ENCODE assay signal across 9 cellular contexts in genomic region chr5:178231736-178232123, GRCh38. TPM values are rescaled to one million over a fixed set of nuclear protein-coding genes. Genes with fewer than 3 reads are reported as not detected.
DNase-seq lines count a peak whose midpoint lies in the region; ATAC-seq, FAIRE-seq and TF ChIP-seq lines count a peak whose summit lies in the region.
"Had no signal": no experiment of that assay in that cellular context is flagged by ENCODE, and none has a peak within 500 bp of the region (broad histone marks: within the 10 kb centered on the region; RNA-seq: fewer than 3 reads in every experiment).

No MANE protein-coding gene starts in this region.

- peaks cover 53% of the 10 kb centered on the region for H3K36me3 Mint-ChIP-seq in dendritic cell treated with granulocyte-macrophage colony-stimulating factor and Interleukin-4, amounts not matched to agents 40 ng/mL and 50 ng/mL, for 4 days (ENCODE audit: low read depth)
- H3K36me3 Mint-ChIP-seq in natural killer cell, result peaks cover 19% of the 10 kb centered on the region

- intact Hi-C loops in dendritic cell treated with granulocyte-macrophage colony-stimulating factor and Interleukin-4, amounts not matched to agents 40 ng/mL and 50 ng/mL, for 4 days (cut with micrococcal nuclease), result loop anchor here (5.0 kb wide), 2 partner anchors 361 to 1584 kb away; partner anchors contain the start of genes COL23A1 and TSPAN17
- intact Hi-C loops in natural killer cell (cut with micrococcal nuclease), result loop anchor here (10.0 kb wide), 2 partner anchors 117 to 503 kb away; partner anchors contain the start of genes N4BP3 and ZNF354A

- peak overlapping the region; percentile 98 for H3K4me3 ChIP-seq in Karpas-422 (ENCODE audit: low read length)

- H3K27me3 ChIP-seq in Karpas-422 (ENCODE audit: low read length), result no peaks in the 10 kb centered on the region

- H2AFZ ChIP-seq in Karpas-422 (ENCODE audit: low read length), result no peak overlapping the region

- H3K4me1 Mint-ChIP-seq in dendritic cell treated with granulocyte-macrophage colony-stimulating factor and Interleukin-4, amounts not matched to agents 40 ng/mL and 50 ng/mL, for 4 days (ENCODE audit: low read depth), result peaks cover 85% of the 10 kb centered on the region
- peaks cover 64 to 68% of the 10 kb centered on the region in 2 donors for H3K4me1 Mint-ChIP-seq in natural killer cell

- H4K20me1 ChIP-seq in Karpas-422 (ENCODE audit: insufficient read depth, low read depth, low read length), result peaks cover 20% of the 10 kb centered on the region

- no peak for DNase-seq in Karpas-422
- no peak for DNase-seq in natural killer cell
- no peak for DNase-seq in RKO (ENCODE audit: low spot score)
- no peak for DNase-seq in NCI-H226
- no peak for DNase-seq in RCC 7860 (ENCODE audit: low spot score)

- H3K4me1 ChIP-seq in Karpas-422 (ENCODE audit: low read length), result peaks cover 39% of the 10 kb centered on the region

- TF ChIP-seq CTCF in natural killer cell (IDR thresholded peaks at IDR 0.05), result no peak

- peaks cover 27% of the 10 kb centered on the region for H3K36me3 ChIP-seq in Karpas-422 (ENCODE audit: insufficient read depth, low read length)

- H3K4me3 Mint-ChIP-seq in dendritic cell treated with granulocyte-macrophage colony-stimulating factor and Interleukin-4, amounts not matched to agents 40 ng/mL and 50 ng/mL, for 4 days, result peak overlapping the region; percentile 84
- peak overlapping the region; percentile 87 for H3K4me3 Mint-ChIP-seq in natural killer cell

- ATAC-seq in GM18502 (IDR thresholded peaks at IDR 0.05; ENCODE audit: poor library complexity, unreplicated experiment) (peak; percentile 13), natural killer cell (no peak), GM19467 (IDR thresholded peaks at IDR 0.05; ENCODE audit: unreplicated experiment) (no peak)

- H3K9ac ChIP-seq in Karpas-422 (ENCODE audit: low read length), result peak overlapping the region; percentile 99

- H3K27ac Mint-ChIP-seq in dendritic cell treated with granulocyte-macrophage colony-stimulating factor and Interleukin-4, amounts not matched to agents 40 ng/mL and 50 ng/mL, for 4 days, result peak overlapping the region; percentile 94
- peak overlapping the region; percentile 41 to 69 for H3K27ac Mint-ChIP-seq in natural killer cell

- no peak for FAIRE-seq in RCC 7860 (lab: Jason Lieb, UNC)

- no peaks in the 10 kb centered on the region for H3K27me3 Mint-ChIP-seq in dendritic cell treated with granulocyte-macrophage colony-stimulating factor and Interleukin-4, amounts not matched to agents 40 ng/mL and 50 ng/mL, for 4 days
- H3K27me3 Mint-ChIP-seq in natural killer cell (ENCODE audit: low read depth in 2 of 2), result no peaks in the 10 kb centered on the region

- H3K27ac ChIP-seq in Karpas-422 (ENCODE audit: low read length), result peak overlapping the region; percentile 79

- H3K4me2 ChIP-seq in Karpas-422 (ENCODE audit: low read depth, low read length, poor library complexity, severe bottlenecking), result peak overlapping the region; percentile 85

- peaks cover 34% of the 10 kb centered on the region for H3K79me2 ChIP-seq in Karpas-422 (ENCODE audit: low read length)

- no peaks in the 10 kb centered on the region for H3K9me2 ChIP-seq in Karpas-422 (replicated peaks; ENCODE audit: insufficient read depth, low read length)

- H3K9me3 Mint-ChIP-seq in dendritic cell treated with granulocyte-macrophage colony-stimulating factor and Interleukin-4, amounts not matched to agents 40 ng/mL and 50 ng/mL, for 4 days, result no peaks in the 10 kb centered on the region
- no peaks in the 10 kb centered on the region for H3K9me3 Mint-ChIP-seq in natural killer cell

- H3K9me3 ChIP-seq in Karpas-422 (ENCODE audit: low read length), result no peaks in the 10 kb centered on the region

RNA-seq across cellular contexts. Expression of gene PHYKPL, which starts 0.9 kb away (rescaled TPM):
- total RNA-seq in Karpas-422 (2014; rRNA removed; shearing (Covaris generic); ENCODE audit: low replicate concordance), result 116 and 118 TPM in 2 replicates
- total RNA-seq in natural killer cell, result 100 to 1,000 TPM; 111 to 134 (median 131) TPM

RNA-seq across cellular contexts. Expression of gene HNRNPAB, which starts 27.4 kb away (rescaled TPM):
- 75.7 and 136 TPM in 2 replicates for total RNA-seq in Karpas-422 (2014; rRNA removed; shearing (Covaris generic); ENCODE audit: low replicate concordance)
- 10 to 100 TPM; 77.6 to 98.4 (median 88.4) TPM for total RNA-seq in natural killer cell

RNA-seq across cellular contexts. Expression of gene GMCL2, which starts 44.6 kb away (rescaled TPM):
- not detected in 2 replicates for total RNA-seq in Karpas-422 (2014; rRNA removed; shearing (Covaris generic); ENCODE audit: low replicate concordance)
- total RNA-seq in natural killer cell, result not detected
- total RNA-seq: SK-MEL-5 had no signal
